3 cellular contexts compared by ENCODE assay signal in genomic region chr20:57959589-57959988, GRCh38.
TF ChIP-seq lines count a peak whose summit lies in the region.

No MANE protein-coding gene starts in this region.

TF ChIP-seq in liver, 16 proteins besides CTCF, POLR2A, EP300 and RAD21:
- TF ChIP-seq JUND (IDR thresholded peaks at IDR 0.05) (no peak), FOXA1 (IDR thresholded peaks at IDR 0.05) (no peak), NR2F2 (IDR thresholded peaks at IDR 0.05) (no peak), YY1 (IDR thresholded peaks at IDR 0.05) (no peak), HNF4A (conservative IDR thresholded peaks at IDR 0.05) (no peak), HNF4G (IDR thresholded peaks at IDR 0.05) (no peak)

TF ChIP-seq in HepG2, 621 proteins besides CTCF, POLR2A, EP300 and RAD21:
- TF ChIP-seq SP140L (CRISPR knock-in tag; IDR thresholded peaks at IDR 0.05; ENCODE audit: borderline replicate concordance) (no peak), CSRNP2 (CRISPR knock-in tag; conservative IDR thresholded peaks at IDR 0.05; ENCODE audit: low read depth) (no peak), ZBTB37 (CRISPR knock-in tag; IDR thresholded peaks at IDR 0.05) (no peak), ELF1 (CRISPR knock-in tag; IDR thresholded peaks at IDR 0.05) (no peak), HOXD1 (CRISPR knock-in tag; IDR thresholded peaks at IDR 0.05) (no peak), ZNF460 (CRISPR knock-in tag; IDR thresholded peaks at IDR 0.05; ENCODE audit: borderline replicate concordance) (no peak), ZNF670 (CRISPR knock-in tag; IDR thresholded peaks at IDR 0.05; ENCODE audit: borderline replicate concordance) (no peak), TBX2 (CRISPR knock-in tag; IDR thresholded peaks at IDR 0.05; ENCODE audit: borderline replicate concordance) (no peak), ZNF816 (CRISPR knock-in tag; IDR thresholded peaks at IDR 0.05; ENCODE audit: borderline replicate concordance) (no peak), ZBTB44 (CRISPR knock-in tag; IDR thresholded peaks at IDR 0.05) (no peak), ISX (CRISPR knock-in tag; conservative IDR thresholded peaks at IDR 0.05) (no peak)

TF ChIP-seq in H1, 55 proteins besides CTCF, POLR2A, EP300 and RAD21 (continued from another document):
- TF ChIP-seq MAFK (IDR thresholded peaks at IDR 0.05; ENCODE audit: low read depth, low read length), result no peak
- TF ChIP-seq BRCA1 (IDR thresholded peaks at IDR 0.05; ENCODE audit: low read depth, low read length), result no peak
- TF ChIP-seq HDAC6 (IDR thresholded peaks at IDR 0.05; ENCODE audit: low read depth, low read length), result no peak
- TF ChIP-seq BCL11A (IDR thresholded peaks at IDR 0.05; ENCODE audit: low read depth in 2 of 2, low read length in 2 of 2), result no peak
- TF ChIP-seq EGR1 (IDR thresholded peaks at IDR 0.05; ENCODE audit: borderline replicate concordance, low read depth, low read length), result no peak
- TF ChIP-seq SAP30 (IDR thresholded peaks at IDR 0.05; ENCODE audit: insufficient read depth, insufficient replicate concordance, low read length), result no peak
- TF ChIP-seq RNF2 (IDR thresholded peaks at IDR 0.05; ENCODE audit: borderline replicate concordance, low read depth, low read length, missing control alignments, poor library complexity, severe bottlenecking), result no peak
